Comparison of ENCODE assay signal across 8 cellular contexts in the genomic region with DNA sequence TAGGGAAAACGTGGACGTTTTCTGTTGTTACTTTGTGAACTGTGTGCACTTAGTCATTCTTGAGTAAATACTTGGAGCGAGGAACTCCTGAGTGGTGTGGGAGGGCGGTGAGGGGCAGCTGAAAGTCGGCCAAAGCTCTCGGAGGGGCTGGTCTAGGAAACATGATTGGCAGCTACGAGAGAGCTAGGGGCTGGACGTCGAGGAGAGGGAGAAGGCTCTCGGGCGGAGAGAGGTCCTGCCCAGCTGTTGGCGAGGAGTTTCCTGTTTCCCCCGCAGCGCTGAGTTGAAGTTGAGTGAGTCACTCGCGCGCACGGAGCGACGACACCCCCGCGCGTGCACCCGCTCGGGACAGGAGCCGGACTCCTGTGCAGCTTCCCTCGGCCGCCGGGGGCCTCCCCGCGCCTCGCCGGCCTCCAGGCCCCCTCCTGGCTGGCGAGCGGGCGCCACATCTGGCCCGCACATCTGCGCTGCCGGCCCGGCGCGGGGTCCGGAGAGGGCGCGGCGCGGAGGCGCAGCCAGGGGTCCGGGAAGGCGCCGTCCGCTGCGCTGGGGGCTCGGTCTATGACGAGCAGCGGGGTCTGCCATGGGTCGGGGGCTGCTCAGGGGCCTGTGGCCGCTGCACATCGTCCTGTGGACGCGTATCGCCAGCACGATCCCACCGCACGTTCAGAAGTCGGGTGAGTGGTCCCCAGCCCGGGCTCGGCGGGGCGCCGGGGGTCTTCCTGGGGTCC. TPM values are rescaled to one million over a fixed set of nuclear protein-coding genes. Genes with fewer than 3 reads are reported as not detected.
DNase-seq lines count a peak whose midpoint lies in the region; ATAC-seq and TF ChIP-seq lines count a peak whose summit lies in the region.

A gene (plus strand): TSS at position 301 of the 731 bp plus-strand sequence. CDS start 283 bp downstream, at position 584.

- H3K9me3 ChIP-seq in CD8-positive, alpha-beta T cell (ENCODE audit: low read length): no peaks in the 10 kb centered on the region

- peak within 1 kb of the TSS; percentile 98 for H3K27ac Mint-ChIP-seq in CD8-positive, alpha-beta T cell
- peak within 1 kb of the TSS; percentile 89 for H3K27ac Mint-ChIP-seq in nephron progenitor cell
- peak within 1 kb of the TSS; percentile 96 for H3K27ac Mint-ChIP-seq in stimulated activated naive CD8-positive, alpha-beta T cell treated with anti-CD3 and anti-CD28 coated beads, Interleukin-15, Interleukin-2, amounts not matched to agents 100 ng/mL and 50 ng/mL, for 24 hours

- peaks cover 38% of the 10 kb centered on the region for H3K36me3 Mint-ChIP-seq in CD8-positive, alpha-beta T cell
- H3K36me3 Mint-ChIP-seq in nephron progenitor cell (ENCODE audit: low read depth): no peaks in the 10 kb centered on the region
- H3K36me3 Mint-ChIP-seq in stimulated activated naive CD8-positive, alpha-beta T cell treated with anti-CD3 and anti-CD28 coated beads, Interleukin-15, Interleukin-2, amounts not matched to agents 100 ng/mL and 50 ng/mL, for 24 hours (ENCODE audit: low read depth): peaks cover 31% of the 10 kb centered on the region

- DNase-seq in CD8-positive, alpha-beta T cell: peak; percentile 59 to 90 (median 84)
- DNase-seq in SHP77 (lab: John Stamatoyannopoulos, UW) (peak; percentile 63 to 65), fibroblast of the aortic adventitia (ENCODE audit: low read depth) (peak; percentile 99), nephron progenitor cell (peak; percentile 83)
- DNase-seq in activated T-helper 9 cell treated with anti-CD3 and anti-CD28 coated beads, Interleukin-2, amount 50 U/mL, for 16 hours (ENCODE audit: low read depth): peak; percentile 82

- ATAC-seq in CD8-positive, alpha-beta T cell: peak; percentile 70
- ATAC-seq in GM19452 (IDR thresholded peaks at IDR 0.05; ENCODE audit: unreplicated experiment) (peak; percentile 76), HG03575 (IDR thresholded peaks at IDR 0.05; ENCODE audit: extremely low read depth, insufficient number of reproducible peaks, low FRiP score, unreplicated experiment) (peak; percentile 52)

- peaks cover 48% of the 10 kb centered on the region for H3K4me1 ChIP-seq in CD8-positive, alpha-beta T cell (ENCODE audit: insufficient read depth, low read length)

- H3K27me3 Mint-ChIP-seq in CD8-positive, alpha-beta T cell (ENCODE audit: low read depth): no peaks in the 10 kb centered on the region
- peaks cover 21% of the 10 kb centered on the region for H3K27me3 Mint-ChIP-seq in nephron progenitor cell (ENCODE audit: low read depth, poor library complexity)
- H3K27me3 Mint-ChIP-seq in stimulated activated naive CD8-positive, alpha-beta T cell treated with anti-CD3 and anti-CD28 coated beads, Interleukin-15, Interleukin-2, amounts not matched to agents 100 ng/mL and 50 ng/mL, for 24 hours: no peaks in the 10 kb centered on the region

- peaks cover 59% of the 10 kb centered on the region for H3K4me1 Mint-ChIP-seq in CD8-positive, alpha-beta T cell (ENCODE audit: low read depth)
- peaks cover 12% of the 10 kb centered on the region for H3K4me1 Mint-ChIP-seq in nephron progenitor cell
- peaks cover 68% of the 10 kb centered on the region for H3K4me1 Mint-ChIP-seq in stimulated activated naive CD8-positive, alpha-beta T cell treated with anti-CD3 and anti-CD28 coated beads, Interleukin-15, Interleukin-2, amounts not matched to agents 100 ng/mL and 50 ng/mL, for 24 hours (ENCODE audit: low read depth)

- POLR2A ChIA-PET in CD8-positive, alpha-beta T cell (lab: Charles Lee): interaction anchor here (0.6 to 6.0 kb wide), 25 partner anchors 12 to 288 kb away, joined by 3 to 61 read pairs (median 4); no protein-coding TSS in a partner anchor

- no peak for TF ChIP-seq CTCF in CD8-positive, alpha-beta T cell (IDR thresholded peaks at IDR 0.05)
- TF ChIP-seq CTCF in fibroblast of the aortic adventitia (IDR thresholded peaks at IDR 0.05; ENCODE audit: insufficient read depth, low read length) (peak; percentile 10), nephron progenitor cell (IDR thresholded peaks at IDR 0.05) (no peak)

- H3K4me3 Mint-ChIP-seq in CD8-positive, alpha-beta T cell: peak within 1 kb of the TSS; percentile 94
- peak within 1 kb of the TSS; percentile 97 for H3K4me3 Mint-ChIP-seq in nephron progenitor cell
- H3K4me3 Mint-ChIP-seq in stimulated activated naive CD8-positive, alpha-beta T cell treated with anti-CD3 and anti-CD28 coated beads, Interleukin-15, Interleukin-2, amounts not matched to agents 100 ng/mL and 50 ng/mL, for 24 hours: peak within 1 kb of the TSS; percentile 96

- H3K27ac ChIP-seq in CD8-positive, alpha-beta T cell (ENCODE audit: low read depth, low read length): peak within 1 kb of the TSS; percentile 94

- H3K27me3 ChIP-seq in CD8-positive, alpha-beta T cell (ENCODE audit: insufficient read depth, low read length): no peaks in the 10 kb centered on the region

- H3K9me3 Mint-ChIP-seq in CD8-positive, alpha-beta T cell: no peaks in the 10 kb centered on the region
- no peaks in the 10 kb centered on the region for H3K9me3 Mint-ChIP-seq in nephron progenitor cell
- no peaks in the 10 kb centered on the region for H3K9me3 Mint-ChIP-seq in stimulated activated naive CD8-positive, alpha-beta T cell treated with anti-CD3 and anti-CD28 coated beads, Interleukin-15, Interleukin-2, amounts not matched to agents 100 ng/mL and 50 ng/mL, for 24 hours

- intact Hi-C loops in CD8-positive, alpha-beta T cell (cut with DNase I, micrococcal nuclease): loop anchor here (1.0 to 10.0 kb wide), 11 partner anchors 11 to 492 kb away; no protein-coding TSS in a partner anchor

- no peaks in the 10 kb centered on the region for H3K36me3 ChIP-seq in CD8-positive, alpha-beta T cell (ENCODE audit: insufficient read depth, low read length)

- peak within 1 kb of the TSS; percentile 96 for H3K4me3 ChIP-seq in CD8-positive, alpha-beta T cell (ENCODE audit: low read depth, low read length)
- H3K4me3 ChIP-seq in fibroblast of the aortic adventitia (ENCODE audit: low read depth, low read length): peak within 1 kb of the TSS; percentile 96

- CTCF ChIA-PET in CD8-positive, alpha-beta T cell (lab: Charles Lee): interaction anchor here (0.8 to 3.7 kb wide), 10 partner anchors 11 to 287 kb away, joined by 3 to 21 read pairs (median 8); no protein-coding TSS in a partner anchor

RNA-seq across cellular contexts. Expression of the gene that starts here (rescaled TPM):
- total RNA-seq in CD8-positive, alpha-beta T cell: 100 to 1,000 TPM; 191 to 197 TPM
- total RNA-seq in fibroblast of the aortic adventitia (ENCODE audit: low replicate concordance): 119 and 393 TPM in 2 replicates

Comparison
In these comparisons a context has a peak if more than half of its experiments do, and no peak if none do; other contexts are left out.
1. Peak in every context shown above with its lines: DNase-seq, ATAC-seq, H3K4me3 ChIP-seq and H3K27ac ChIP-seq.